In genomic region chr1:91583326-91583755, GRCh38 we compare ENCODE assay signal across 10 cellular contexts.
DNase-seq lines count a peak whose midpoint lies in the region; ATAC-seq, FAIRE-seq and TF ChIP-seq lines count a peak whose summit lies in the region.
"Had no signal": no experiment of that assay in that cellular context is flagged by ENCODE, and none has a peak within 500 bp of the region (broad histone marks: within the 10 kb centered on the region; RNA-seq: fewer than 3 reads in every experiment).

No MANE protein-coding gene starts in this region.

- peak overlapping the region; percentile 7 for H3K4me2 ChIP-seq in skeletal muscle satellite cell (ENCODE audit: low read length)

- no peak overlapping the region for H3K9ac ChIP-seq in skeletal muscle satellite cell (ENCODE audit: low read depth, low read length)

- H3K4me1 ChIP-seq in esophagus muscularis mucosa = peaks cover 27 to 53% (median 48%) of the 10 kb centered on the region in 4 donors
- peaks cover 15% of the 10 kb centered on the region for H3K4me1 ChIP-seq in skeletal muscle satellite cell (ENCODE audit: control insufficient read depth, insufficient read depth, low read length)
- H3K4me1 ChIP-seq: pancreas had no signal

- WGBS in esophagus muscularis mucosa = 39% methylated on average over 7 of the region's 7 CpGs

- TF ChIP-seq POLR2A in esophagus muscularis mucosa (IDR thresholded peaks at IDR 0.05; ENCODE audit: low read depth) = no peak

- intact Hi-C loops in esophagus muscularis mucosa (cut with DNase I) = no loop called here

- TF ChIP-seq CTCF in esophagus muscularis mucosa (IDR thresholded peaks at IDR 0.05) = no peak

- no peak for TF ChIP-seq EP300 in esophagus muscularis mucosa (IDR thresholded peaks at IDR 0.05)

- H3K9me3 ChIP-seq in esophagus muscularis mucosa (no peaks in the 10 kb centered on the region), skeletal muscle satellite cell (replicated peaks; ENCODE audit: low read length) (no peaks in the 10 kb centered on the region)
- H3K9me3 ChIP-seq: pancreas had no signal

- H3K36me3 ChIP-seq in esophagus muscularis mucosa = no peaks in the 10 kb centered on the region
- no peaks in the 10 kb centered on the region for H3K36me3 ChIP-seq in skeletal muscle satellite cell (ENCODE audit: insufficient read depth, low read length)
- H3K36me3 ChIP-seq: pancreas had no signal

- H3K27ac ChIP-seq in esophagus muscularis mucosa (replicated peaks in 1 of 4) = peak overlapping the region; percentile 60 to 80 (median 68)

- H3K27me3 ChIP-seq in esophagus muscularis mucosa (no peaks in the 10 kb centered on the region), skeletal muscle satellite cell (ENCODE audit: control insufficient read depth, insufficient read depth, low read length) (no peaks in the 10 kb centered on the region)
- H3K27me3 ChIP-seq: pancreas had no signal

- FAIRE-seq in RCC 7860 (lab: Jason Lieb, UNC) = no peak
- FAIRE-seq: pancreas had no signal

- H3K4me3 ChIP-seq in esophagus muscularis mucosa (no peak overlapping the region), skeletal muscle satellite cell (ENCODE audit: low read length) (no peak overlapping the region)
- H3K4me3 ChIP-seq: pancreas had no signal

- peak; percentile 88 for DNase-seq in GM04504 (ENCODE audit: low read depth)
- peak; percentile 33 for DNase-seq in NCI-H2171 (lab: John Stamatoyannopoulos, UW)
- DNase-seq in esophagus muscularis mucosa (ENCODE audit: extremely low spot score) = peak; percentile 77
- no peak for DNase-seq in RCC 7860 (ENCODE audit: low spot score)
- DNase-seq: activated CD8-positive, alpha-beta memory T cell treated with anti-CD3 and anti-CD28 coated beads, Interleukin-2, amount 50 U/mL, for 48 hours; NCI-H187 treated with DMSO at 0.1 percent for 48 hours; pancreas had no signal

- ATAC-seq in activated CD4-positive, CD25-positive, alpha-beta regulatory T cell treated with anti-CD3 and anti-CD28 coated beads, Interleukin-2, amount 50 U/mL, for 24 hours = no peak
- ATAC-seq in HG02970 (IDR thresholded peaks at IDR 0.05; ENCODE audit: low FRiP score, unreplicated experiment) = no peak
